In the genomic region with DNA sequence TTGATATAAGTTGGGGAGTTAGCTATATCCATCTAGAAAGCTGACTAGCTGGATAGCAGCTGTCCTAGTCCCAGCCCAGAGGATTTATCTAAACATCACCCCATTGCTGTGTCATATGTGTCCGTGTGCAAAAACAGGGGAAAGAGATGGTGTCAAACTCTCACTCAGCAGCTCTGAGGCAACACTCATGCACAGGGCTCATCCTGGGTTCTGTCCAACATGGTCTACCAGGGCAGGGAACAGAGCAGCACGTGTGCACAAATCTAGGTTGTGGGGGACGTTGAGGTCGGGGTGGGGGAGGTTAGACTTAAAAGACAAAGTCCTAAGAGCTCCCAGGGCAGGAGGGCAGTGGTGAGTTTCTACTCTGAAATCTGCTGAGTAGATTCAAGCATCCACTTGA, we compare ENCODE assay signal across 1 cellular context.
TF ChIP-seq lines count a peak whose summit lies in the region.

No MANE protein-coding gene starts in this region.

TF ChIP-seq in endothelial cell of umbilical vein, 7 proteins besides CTCF, POLR2A, EP300 and RAD21:
- TF ChIP-seq POLR2AphosphoS5 (IDR thresholded peaks at IDR 0.05; ENCODE audit: insufficient read depth, low read depth, low read length) = no peak
- no peak for TF ChIP-seq GATA2 (IDR thresholded peaks at IDR 0.05; ENCODE audit: insufficient read depth, insufficient read length, low read depth, low read length)
- TF ChIP-seq EZH2 (IDR thresholded peaks at IDR 0.05; ENCODE audit: borderline replicate concordance, low read depth, low read length, severe bottlenecking) = no peak
- TF ChIP-seq JUN (IDR thresholded peaks at IDR 0.05; ENCODE audit: borderline replicate concordance, insufficient read depth, insufficient read length, low read depth) = no peak
- no peak for TF ChIP-seq FOS (IDR thresholded peaks at IDR 0.05; ENCODE audit: borderline replicate concordance, insufficient read depth, low read length)
- no peak for TF ChIP-seq MYC (IDR thresholded peaks at IDR 0.05; ENCODE audit: low read depth, low read length)
- TF ChIP-seq, protein P1, sequence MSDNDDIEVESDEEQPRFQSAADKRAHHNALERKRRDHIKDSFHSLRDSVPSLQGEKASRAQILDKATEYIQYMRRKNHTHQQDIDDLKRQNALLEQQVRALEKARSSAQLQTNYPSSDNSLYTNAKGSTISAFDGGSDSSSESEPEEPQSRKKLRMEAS (IDR thresholded peaks at IDR 0.05; ENCODE audit: insufficient read depth, insufficient read length) = no peak
